In genomic region chr12:123847876-123848275, GRCh38 we compare ENCODE assay signal across 28 cellular contexts.
"Had no signal": no experiment of that assay in that cellular context is flagged by ENCODE, and none has a peak within 500 bp of the region (broad histone marks: within the 10 kb centered on the region; RNA-seq: fewer than 3 reads in every experiment).

No MANE protein-coding gene starts in this region.

- H3K79me2 ChIP-seq: parathyroid adenoma had no signal

- H3K27me3 Mint-ChIP-seq: stimulated activated naive B cell treated with anti-CD40 and anti-IgM and Interleukin-4, amounts not matched to agents 10 μg/mL and 1 μg/mL and 100 μg/mL, for 72 hours; stimulated activated naive CD8-positive, alpha-beta T cell treated with anti-CD3 and anti-CD28 coated beads, Interleukin-15, Interleukin-2, amounts not matched to agents 100 ng/mL and 50 ng/mL, for 24 hours had no signal

- DNase-seq: naive thymus-derived CD8-positive, alpha-beta T cell; nephron progenitor cell; occipital lobe; ovary; posterior cingulate gyrus; psoas muscle; right cardiac atrium; right lobe of liver; sigmoid colon; small intestine; stimulated activated CD4-positive, alpha-beta T cell treated with anti-CD3 and anti-CD28 coated beads, Interleukin-15, amount 100 ng/mL, for 24 hours; stimulated activated CD4-positive, alpha-beta T cell treated with anti-CD3 and anti-CD28 coated beads, Interleukin-2, amount 100 ng/mL, for 24 hours; stimulated activated CD4-positive, alpha-beta T cell treated with anti-CD3 and anti-CD28 coated beads, Interleukin-2, amount 100 ng/mL, for 48 hours; stimulated activated CD4-positive, alpha-beta T cell treated with anti-CD3 and anti-CD28 coated beads, Interleukin-4, amount 100 ng/mL, for 24 hours; stimulated activated naive B cell treated with anti-CD40 and anti-IgM and Interleukin-4, amounts not matched to agents 10 μg/mL and 1 μg/mL and 100 μg/mL, for 72 hours; stimulated activated naive CD4-positive, alpha-beta T cell treated with Interleukin-2 at 50 U/mL for 16 hours; stomach; tibial artery; transverse colon; upper lobe of right lung; uterus had no signal

- H3K9me3 Mint-ChIP-seq: naive thymus-derived CD8-positive, alpha-beta T cell; natural killer cell treated with Interleukin-12 subunit alpha and Interleukin-12 subunit beta and Interleukin-15 and Interleukin-18, amount 100 ng/mL, for 72 hours; nephron progenitor cell; neural crest cell; stimulated activated effector memory CD8-positive, alpha-beta T cell treated with anti-CD3 and anti-CD28 coated beads, Interleukin-12 subunit alpha, Interleukin-12 subunit beta, amount 100 ng/mL, for 72 hours; stimulated activated naive CD8-positive, alpha-beta T cell treated with anti-CD3 and anti-CD28 coated beads, Interleukin-15, Interleukin-2, amounts not matched to agents 100 ng/mL and 50 ng/mL, for 24 hours; type B pancreatic cell had no signal

- H3K27ac Mint-ChIP-seq: natural killer cell treated with Interleukin-12 subunit alpha and Interleukin-12 subunit beta and Interleukin-15 and Interleukin-18, amount 100 ng/mL, for 72 hours; nephron progenitor cell; progenitor cell of endocrine pancreas; stimulated activated effector memory CD8-positive, alpha-beta T cell treated with anti-CD3 and anti-CD28 coated beads, Interleukin-12 subunit alpha, Interleukin-12 subunit beta, amount 100 ng/mL, for 72 hours; stimulated activated naive B cell treated with anti-CD40 and anti-IgM and Interleukin-4, amounts not matched to agents 10 μg/mL and 1 μg/mL and 100 μg/mL, for 72 hours; stimulated activated naive CD8-positive, alpha-beta T cell treated with anti-CD3 and anti-CD28 coated beads, Interleukin-15, Interleukin-2, amounts not matched to agents 100 ng/mL and 50 ng/mL, for 24 hours; type B pancreatic cell had no signal

- H3K4me3 Mint-ChIP-seq: naive thymus-derived CD8-positive, alpha-beta T cell; natural killer cell treated with Interleukin-12 subunit alpha and Interleukin-12 subunit beta and Interleukin-15 and Interleukin-18, amount 100 ng/mL, for 72 hours; nephron progenitor cell; neural crest cell; stimulated activated effector memory CD8-positive, alpha-beta T cell treated with anti-CD3 and anti-CD28 coated beads, Interleukin-12 subunit alpha, Interleukin-12 subunit beta, amount 100 ng/mL, for 72 hours; stimulated activated naive B cell treated with anti-CD40 and anti-IgM and Interleukin-4, amounts not matched to agents 10 μg/mL and 1 μg/mL and 100 μg/mL, for 72 hours; stimulated activated naive CD8-positive, alpha-beta T cell treated with anti-CD3 and anti-CD28 coated beads, Interleukin-15, Interleukin-2, amounts not matched to agents 100 ng/mL and 50 ng/mL, for 24 hours; type B pancreatic cell had no signal

- H3K27me3 ChIP-seq: ovary, right lobe of liver, sigmoid colon, transverse colon, upper lobe of right lung, uterus had no signal

- H3K4me1 ChIP-seq: parathyroid adenoma, psoas muscle, right lobe of liver, sigmoid colon, stomach, tibial artery, upper lobe of right lung, uterus had no signal

- H3K36me3 Mint-ChIP-seq: naive thymus-derived CD8-positive, alpha-beta T cell; natural killer cell treated with Interleukin-12 subunit alpha and Interleukin-12 subunit beta and Interleukin-15 and Interleukin-18, amount 100 ng/mL, for 72 hours; stimulated activated effector memory CD8-positive, alpha-beta T cell treated with anti-CD3 and anti-CD28 coated beads, Interleukin-12 subunit alpha, Interleukin-12 subunit beta, amount 100 ng/mL, for 72 hours; stimulated activated naive B cell treated with anti-CD40 and anti-IgM and Interleukin-4, amounts not matched to agents 10 μg/mL and 1 μg/mL and 100 μg/mL, for 72 hours; type B pancreatic cell had no signal

- H3K9ac ChIP-seq: parathyroid adenoma had no signal

- ATAC-seq: naive thymus-derived CD8-positive, alpha-beta T cell; natural killer cell treated with Interleukin-12 subunit alpha and Interleukin-12 subunit beta and Interleukin-15 and Interleukin-18, amount 100 ng/mL, for 72 hours; psoas muscle; right cardiac atrium; right lobe of liver; stimulated activated effector memory CD8-positive, alpha-beta T cell treated with anti-CD3 and anti-CD28 coated beads, Interleukin-12 subunit alpha, Interleukin-12 subunit beta, amount 100 ng/mL, for 72 hours; stimulated activated naive B cell treated with anti-CD40 and anti-IgM and Interleukin-4, amounts not matched to agents 10 μg/mL and 1 μg/mL and 100 μg/mL, for 72 hours; upper lobe of right lung had no signal

- H3K36me3 ChIP-seq: ovary, right lobe of liver, sigmoid colon, stomach, tibial artery, transverse colon, upper lobe of right lung, uterus had no signal

- H3K4me3 ChIP-seq: ovary, psoas muscle, right lobe of liver, sigmoid colon, stomach, tibial artery, transverse colon, upper lobe of right lung, uterus had no signal

- H2AFZ ChIP-seq: parathyroid adenoma had no signal

- H3K4me1 Mint-ChIP-seq: stimulated activated effector memory CD8-positive, alpha-beta T cell treated with anti-CD3 and anti-CD28 coated beads, Interleukin-12 subunit alpha, Interleukin-12 subunit beta, amount 100 ng/mL, for 72 hours had no signal

- FAIRE-seq: small intestine had no signal

- H3K9me3 ChIP-seq: ovary, psoas muscle, right lobe of liver, sigmoid colon, stomach, tibial artery, transverse colon, upper lobe of right lung, uterus had no signal

- H3K27ac ChIP-seq: ovary, parathyroid adenoma, psoas muscle, right lobe of liver, sigmoid colon, stomach, tibial artery, transverse colon, upper lobe of right lung, uterus had no signal
